ENCODE assay signal across 8 cellular contexts in genomic region chr10:130190737-130191115, GRCh38. TPM values are rescaled to one million over a fixed set of nuclear protein-coding genes. Genes with fewer than 3 reads are reported as not detected.
DNase-seq lines count a peak whose midpoint lies in the region; ATAC-seq, FAIRE-seq and TF ChIP-seq lines count a peak whose summit lies in the region.

No MANE protein-coding gene starts in this region.

- H2AFZ ChIP-seq in K562 (ENCODE audit: low read depth, low read length): no peak overlapping the region

- no peak for TF ChIP-seq EP300 in K562 (IDR thresholded peaks at IDR 0.05; ENCODE audit: low read length)

- H4K20me1 ChIP-seq in K562 (replicated peaks; ENCODE audit: control insufficient read depth, insufficient read depth, low read length): no peaks in the 10 kb centered on the region

- H3K27ac ChIP-seq in K562 (ENCODE audit: extremely low read depth, low read depth, low read length): no peak overlapping the region
- H3K27ac ChIP-seq in skin epidermis: peak overlapping the region in 10 of 21 experiments; percentile 8 to 72 (median 52)
- no peak overlapping the region for H3K27ac ChIP-seq in adrenal gland

- POLR2A ChIA-PET in K562 (lab: Yijun Ruan, JAX): no interaction called here

- H3K79me2 ChIP-seq in K562 (ENCODE audit: control insufficient read depth, insufficient read depth, low read length): no peaks in the 10 kb centered on the region

- H3K4me3 ChIP-seq in K562: no peak overlapping the region
- H3K4me3 ChIP-seq in iPS-18c (ENCODE audit: insufficient read depth, low read depth, low read length): peak overlapping the region; percentile 45
- H3K4me3 ChIP-seq in skin epidermis: peak overlapping the region; percentile 41 to 72 (median 55)
- H3K4me3 ChIP-seq in adrenal gland: peak overlapping the region in 2 of 4 donors; percentile 26 to 70

- peaks cover 13% of the 10 kb centered on the region; the same call in 2 of the 3 replicates for H3K36me3 ChIP-seq in K562 (ENCODE audit: control insufficient read depth, insufficient read depth, low read length)
- H3K36me3 ChIP-seq in adrenal gland (replicated peaks in 1 of 2): peaks cover 0 to 4% of the 10 kb centered on the region in 2 donors

- FAIRE-seq in K562 (lab: Jason Lieb, UNC): no peak
- FAIRE-seq in GM12892 (lab: Jason Lieb, UNC): no peak

- TF ChIP-seq CTCF in K562 (IDR thresholded peaks at IDR 0.05 in 2 of 3, conservative IDR thresholded peaks at IDR 0.05 in 1 of 3; ENCODE audit: insufficient read depth in 2 of 3, low read depth in 1 of 3, low read length in 3 of 3) (no peak), adrenal gland (IDR thresholded peaks at IDR 0.05) (no peak)

- TF ChIP-seq POLR2A in K562 (conservative IDR thresholded peaks at IDR 0.05) (no peak), GM12892 (IDR thresholded peaks at IDR 0.05; ENCODE audit: low read depth, low read length) (no peak), adrenal gland (IDR thresholded peaks at IDR 0.05) (no peak)

- peak; percentile 1 for ATAC-seq in GM19395 (IDR thresholded peaks at IDR 0.05; ENCODE audit: unreplicated experiment)
- ATAC-seq in K562: no peak
- no peak for ATAC-seq in HG03108 (IDR thresholded peaks at IDR 0.05; ENCODE audit: unreplicated experiment)

- BruUV-seq in K562 (replicated peaks; lab: Mats Ljungman, UMichigan): no TSS peak

- H3K9me3 ChIP-seq in K562 (replicated peaks; ENCODE audit: control insufficient read depth, insufficient read depth, low read depth, low read length) (no peaks in the 10 kb centered on the region), iPS-18c (ENCODE audit: control insufficient read depth, insufficient read depth, low read length) (peaks cover 7% of the 10 kb centered on the region), adrenal gland (replicated peaks in 1 of 3) (no peaks in the 10 kb centered on the region)

- H3K9ac ChIP-seq in K562 (ENCODE audit: insufficient read depth in 1 of 2, low read depth in 2 of 2, low read length in 2 of 2): no peak overlapping the region

- no peaks in the 10 kb centered on the region for H3K27me3 ChIP-seq in K562 (ENCODE audit: control insufficient read depth in 2 of 2, insufficient read depth in 2 of 2, low read length in 2 of 2)
- H3K27me3 ChIP-seq in adrenal gland: no peaks in the 10 kb centered on the region

- H3K9me1 ChIP-seq in K562 (ENCODE audit: control insufficient read depth, insufficient read depth, low read length): no peaks in the 10 kb centered on the region

- 100% methylated on average over 3 of the region's 25 CpGs for WGBS in K562 (ENCODE audit: insufficient coverage, low coverage, missing lambda C conversion rate)
- WGBS in adrenal gland, 4 donors: 9 to 57% (median 23%) methylated on average over 2 to 25 of the region's 25 CpGs

- H3K4me1 ChIP-seq in K562 (replicated peaks in 1 of 2; ENCODE audit: control insufficient read depth in 2 of 2, insufficient read depth in 2 of 2, low read length in 2 of 2) (peaks cover 0 to 22% of the 10 kb centered on the region in 2 experiments; a peak in 2 of 5 replicates), adrenal gland (replicated peaks in 1 of 2) (peaks cover 6 to 11% of the 10 kb centered on the region in 2 donors)

- H3K4me2 ChIP-seq in K562 (ENCODE audit: insufficient read depth, low read length): no peak overlapping the region

- no peak for TF ChIP-seq RAD21 in K562 (CRISPR knock-in tag; conservative IDR thresholded peaks at IDR 0.05 in 1 of 2, IDR thresholded peaks at IDR 0.05 in 1 of 2)

- DNase-seq in K562 (ENCODE audit: extremely low read depth in 1 of 4, low spot score in 3 of 4): no peak
- DNase-seq in NCI-H2081 treated with DMSO at 0.1 percent for 48 hours (lab: John Stamatoyannopoulos, UW): no peak
- no peak for DNase-seq in GM12892 (ENCODE audit: insufficient read length)
- DNase-seq in adrenal gland: no peak

- CTCF ChIA-PET in K562 (lab: Yijun Ruan, JAX; ENCODE audit: low intra/inter-chr PET ratio): no interaction called here

- in situ Hi-C loops in K562 (cut with MboI): no loop called here

- intact Hi-C loops in K562 (cut with micrococcal nuclease) (no loop called here), adrenal gland (cut with DNase I) (loop anchor here in 1 of 2 donors (5.0 kb wide), 2 partner anchors 1597 to 1682 kb away; no protein-coding TSS in a partner anchor)

TF ChIP-seq in K562, 482 proteins besides CTCF, POLR2A, EP300 and RAD21:
- TF ChIP-seq CREM (IDR thresholded peaks at IDR 0.05; ENCODE audit: low read depth) (no peak), ZBTB49 (CRISPR knock-in tag; IDR thresholded peaks at IDR 0.05; ENCODE audit: borderline replicate concordance) (no peak), POLR2G (IDR thresholded peaks at IDR 0.05; ENCODE audit: low read depth, low read length) (peak; percentile 46; the same call in 1 of the 2 replicates), SETDB1 (IDR thresholded peaks at IDR 0.05; ENCODE audit: low read length) (no peak)

RNA-seq across cellular contexts. Expression of gene GLRX3, which starts 54.5 kb away (rescaled TPM):
- total RNA-seq in K562 (2011; cell fraction: chromatin; rRNA removed; ENCODE audit: low replicate concordance): 47.9 and 66.5 TPM in 2 replicates
- total RNA-seq in K562 (2011; cell fraction: nucleolus; rRNA removed): 33.4 and 34.5 TPM in 2 replicates
- total RNA-seq in K562 (2011; cell fraction: nucleoplasm; rRNA removed): 54.7 and 98.4 TPM in 2 replicates
- total RNA-seq in K562 (2014; rRNA removed) (115 and 117 TPM in 2 replicates), K562 (2014; rRNA removed; fragmentation: Illumina TruSeq; extraction: Trizol) (169 and 182 TPM in 2 replicates), K562 (2015; rRNA removed; fragmentation: Illumina TruSeq; extraction: Trizol) (161 and 169 TPM in 2 replicates), K562 (2021) (153 and 156 TPM in 2 replicates), adrenal gland (100 to 1,000 TPM in 1 of 8 donors, 10 to 100 TPM in 7; 46.5 to 116 (median 73.2) TPM)
- polyA plus RNA-seq in K562 (2011; rRNA removed) (144 and 190 TPM in 2 replicates), K562 (2014; fragmentation: Illumina TruSeq; extraction: Trizol) (177 and 186 TPM in 2 replicates), K562 (2014; fragmentation: Nextera tagmentation; extraction: Ambion mirVana) (100 to 1,000 TPM; 150 to 176 TPM), K562 (2014; rRNA removed) (172 and 184 TPM in 2 replicates), adrenal gland (100 to 1,000 TPM in 1 of 3 donors, 10 to 100 TPM in 2; 34.2 to 139 (median 51.6) TPM)
- polyA plus RNA-seq in K562 (2011; cell fraction: cytosol; rRNA removed): 66.3 and 78.7 TPM in 2 replicates
- polyA plus RNA-seq in K562 (2011; cell fraction: nucleus; rRNA removed): 38.4 and 45.1 TPM in 2 replicates
- 118 and 164 TPM in 2 replicates for polyA plus RNA-seq in K562 (2012)
- polyA minus RNA-seq in K562 (2011; rRNA and poly(A)+ RNA removed): 65.7 and 75.1 TPM in 2 replicates
- polyA minus RNA-seq in K562 (2011; cell fraction: cytosol; rRNA and poly(A)+ RNA removed): 30.9 and 39.2 TPM in 2 replicates
- polyA minus RNA-seq in K562 (2011; cell fraction: nucleus; rRNA and poly(A)+ RNA removed): 16.4 and 21.9 TPM in 2 replicates
- 131 TPM for polyA plus RNA-seq in GM12892 (2012; ENCODE audit: missing spikeins)
